ENCODE assay signal across 8 cellular contexts in genomic region chr1:181166377-181167196, GRCh38.
DNase-seq lines count a peak whose midpoint lies in the region; ATAC-seq and TF ChIP-seq lines count a peak whose summit lies in the region.

No MANE protein-coding gene starts in this region.

- DNase-seq in CMK (ENCODE audit: low read depth) (peak; percentile 58), NCI-H524 (lab: John Stamatoyannopoulos, UW) (peak; percentile 83 to 90), dedifferentiated amniotic fluid mesenchymal stem cell (ENCODE audit: extremely low spot score) (peak; percentile 69), lung (ENCODE audit: low spot score) (peak; percentile 58)
- DNase-seq in activated CD4-positive, alpha-beta T cell treated with anti-CD3 and anti-CD28 coated beads for 24 hours (ENCODE audit: low read depth in 2 of 2), result peak; percentile 59 to 60
- peak; percentile 54 for DNase-seq in stimulated activated CD8-positive, alpha-beta memory T cell treated with anti-CD3 and anti-CD28 coated beads, Interleukin-15, amount 100 ng/mL, for 1 hour (ENCODE audit: low read depth)

- H3K27me3 ChIP-seq in lung (ENCODE audit: control insufficient read depth, insufficient read depth), result no peaks in the 10 kb centered on the region

- no peak overlapping the region for H3K4me3 ChIP-seq in lung

- H3K9me3 ChIP-seq in lung (ENCODE audit: control insufficient read depth in 2 of 2, insufficient read depth in 1 of 2, low read length in 1 of 2), result no peaks in the 10 kb centered on the region

- ATAC-seq in GM19397 (IDR thresholded peaks at IDR 0.05; ENCODE audit: unreplicated experiment) (peak; percentile 94), HG03460 (IDR thresholded peaks at IDR 0.05; ENCODE audit: unreplicated experiment) (peak; percentile 97), lung (ENCODE audit: insufficient read depth, low FRiP score) (peak; percentile 94)

- peak; percentile 81 for TF ChIP-seq CTCF in lung (IDR thresholded peaks at IDR 0.05; ENCODE audit: control extremely low read depth, extremely low read depth)

- 38 to 43% methylated on average over 14 of the region's 14 CpGs for WGBS in lung, 2 donors

- no peaks in the 10 kb centered on the region for H3K4me1 ChIP-seq in lung (ENCODE audit: control insufficient read depth in 2 of 2, insufficient read depth in 2 of 2, low read length in 2 of 2)

- no peak overlapping the region for H3K27ac ChIP-seq in lung (ENCODE audit: low read depth in 1 of 2, low read length in 1 of 2)

- no peaks in the 10 kb centered on the region for H3K36me3 ChIP-seq in lung (ENCODE audit: control insufficient read depth in 2 of 2, insufficient read depth in 2 of 2, low read length in 2 of 2)
